17 cellular contexts compared by ENCODE assay signal in the genomic region with DNA sequence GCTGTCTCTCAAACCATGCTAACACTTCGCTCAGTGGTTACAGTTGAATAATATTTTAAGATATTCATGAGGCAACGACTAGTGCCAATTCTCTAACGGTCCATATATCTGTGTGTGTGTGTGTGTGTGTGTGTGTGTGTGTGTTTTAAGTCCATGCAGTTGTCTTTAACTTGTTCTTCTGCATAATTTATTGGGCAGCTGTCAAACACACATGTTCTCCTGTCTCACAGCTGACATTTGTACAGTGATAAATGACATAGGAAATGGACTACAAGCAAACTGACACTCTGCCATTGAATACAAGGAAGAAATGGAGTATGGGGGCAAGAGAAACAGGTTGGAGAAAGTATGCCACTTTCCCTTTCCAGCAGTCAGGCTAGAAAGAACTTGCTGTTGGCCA.
DNase-seq lines count a peak whose midpoint lies in the region; TF ChIP-seq lines count a peak whose summit lies in the region.
"Had no signal": no experiment of that assay in that cellular context is flagged by ENCODE, and none has a peak within 500 bp of the region (broad histone marks: within the 10 kb centered on the region; RNA-seq: fewer than 3 reads in every experiment).

No MANE protein-coding gene starts in this region.

- H3K9me2 ChIP-seq in OCI-LY1 (ENCODE audit: low read depth, low read length) = no peaks in the 10 kb centered on the region

- H3K4me3 ChIP-seq in OCI-LY1 (ENCODE audit: low read depth, low read length, poor library complexity, severe bottlenecking) (no peak overlapping the region), skeletal muscle cell (ENCODE audit: low read depth, low read length) (no peak overlapping the region)
- H3K4me3 ChIP-seq: BLaER1 had no signal

- peaks cover 33% of the 10 kb centered on the region for H3K4me1 Mint-ChIP-seq in brain
- H3K4me1 Mint-ChIP-seq: CD4-positive, alpha-beta memory T cell had no signal

- H3K36me3 ChIP-seq in OCI-LY1 (ENCODE audit: insufficient read depth, low read length) = no peaks in the 10 kb centered on the region
- H3K36me3 ChIP-seq: BLaER1 had no signal

- no peaks in the 10 kb centered on the region for H3K27me3 ChIP-seq in OCI-LY1 (ENCODE audit: insufficient read depth, low read length)
- H3K27me3 ChIP-seq: BLaER1 had no signal

- no peak for DNase-seq in HEK293T (ENCODE audit: extremely low spot score)
- peak; percentile 17 for DNase-seq in skeletal muscle cell (ENCODE audit: low read depth)
- DNase-seq in DMS79 treated with DMSO at 0.1 percent for 48 hours (lab: John Stamatoyannopoulos, UW) = no peak
- no peak for DNase-seq in NCI-H82 treated with DMSO at 0.1 percent for 48 hours (lab: John Stamatoyannopoulos, UW; ENCODE audit: unreplicated experiment)
- no peak for DNase-seq in NCI-H1930 (lab: John Stamatoyannopoulos, UW)
- DNase-seq: 8988T; CD4-positive, alpha-beta memory T cell; DMS153; DMS79; GF-D8; GOT3; H7 had no signal

- no peaks in the 10 kb centered on the region for H3K27me3 Mint-ChIP-seq in brain
- H3K27me3 Mint-ChIP-seq: IgD-negative memory B cell had no signal

- no peak overlapping the region for H2AFZ ChIP-seq in OCI-LY1 (ENCODE audit: low read length)

- TF ChIP-seq CTCF in OCI-LY1 (IDR thresholded peaks at IDR 0.05; ENCODE audit: low read length) = no peak
- TF ChIP-seq CTCF in brain (conservative IDR thresholded peaks at IDR 0.05) = no peak

- H3K79me2 ChIP-seq in OCI-LY1 (ENCODE audit: insufficient read depth, low read length) = no peaks in the 10 kb centered on the region

- no peak overlapping the region for H3K4me3 Mint-ChIP-seq in brain
- H3K4me3 Mint-ChIP-seq: CD14-positive monocyte; CD4-positive, alpha-beta memory T cell; IgD-negative memory B cell had no signal

- H3K27ac Mint-ChIP-seq in brain = peak overlapping the region in 3 of 5 experiments; percentile 4 to 91 (median 64)
- H3K27ac Mint-ChIP-seq: CD14-positive monocyte; CD4-positive, alpha-beta memory T cell; IgD-negative memory B cell had no signal

- H3K9ac ChIP-seq in OCI-LY1 (ENCODE audit: low read length) = no peak overlapping the region
- H3K9ac ChIP-seq: BLaER1 had no signal

- CTCF ChIA-PET in HEK293T (lab: Yijun Ruan, JAX) = no interaction called here

- POLR2A ChIA-PET in HEK293T (lab: Yijun Ruan, JAX) = no interaction called here

- H3K4me2 ChIP-seq in OCI-LY1 (ENCODE audit: low read length) = no peak overlapping the region

- peaks cover 4% of the 10 kb centered on the region for H3K36me3 Mint-ChIP-seq in brain
- H3K36me3 Mint-ChIP-seq: CD14-positive monocyte; CD4-positive, alpha-beta memory T cell; IgD-negative memory B cell had no signal

- no peaks in the 10 kb centered on the region for H3K9me3 Mint-ChIP-seq in brain
- H3K9me3 Mint-ChIP-seq: CD14-positive monocyte; CD4-positive, alpha-beta memory T cell had no signal

- no peaks in the 10 kb centered on the region for H3K9me3 ChIP-seq in OCI-LY1 (ENCODE audit: low read length)
- H3K9me3 ChIP-seq: BLaER1 had no signal

- H3K4me1 ChIP-seq in OCI-LY1 (ENCODE audit: insufficient read depth, low read length, severe bottlenecking) = peaks cover 54% of the 10 kb centered on the region

- no peaks in the 10 kb centered on the region for H4K20me1 ChIP-seq in OCI-LY1 (ENCODE audit: insufficient read depth, low read length)
- H4K20me1 ChIP-seq: BLaER1 had no signal

- peak overlapping the region; percentile 93 for H3K27ac ChIP-seq in OCI-LY1 (ENCODE audit: low read depth, low read length, poor library complexity, severe bottlenecking)
- H3K27ac ChIP-seq: BLaER1 had no signal

- H3F3A ChIP-seq in OCI-LY1 (ENCODE audit: insufficient read depth, low read length) = no peaks in the 10 kb centered on the region

TF ChIP-seq in HEK293T, 16 proteins besides CTCF, POLR2A, EP300 and RAD21:
- no peak for TF ChIP-seq SP1 (IDR thresholded peaks at IDR 0.05)
- TF ChIP-seq, protein P1, sequence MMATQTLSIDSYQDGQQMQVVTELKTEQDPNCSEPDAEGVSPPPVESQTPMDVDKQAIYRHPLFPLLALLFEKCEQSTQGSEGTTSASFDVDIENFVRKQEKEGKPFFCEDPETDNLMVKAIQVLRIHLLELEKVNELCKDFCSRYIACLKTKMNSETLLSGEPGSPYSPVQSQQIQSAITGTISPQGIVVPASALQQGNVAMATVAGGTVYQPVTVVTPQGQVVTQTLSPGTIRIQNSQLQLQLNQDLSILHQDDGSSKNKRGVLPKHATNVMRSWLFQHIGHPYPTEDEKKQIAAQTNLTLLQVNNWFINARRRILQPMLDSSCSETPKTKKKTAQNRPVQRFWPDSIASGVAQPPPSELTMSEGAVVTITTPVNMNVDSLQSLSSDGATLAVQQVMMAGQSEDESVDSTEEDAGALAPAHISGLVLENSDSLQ (IDR thresholded peaks at IDR 0.05) = peak; percentile 30; the same call in 1 of the 2 replicates
TF ChIP-seq in HEK293T: peak in this region for 1.
